Comparison of ENCODE assay signal across 13 cellular contexts in the genomic region with DNA sequence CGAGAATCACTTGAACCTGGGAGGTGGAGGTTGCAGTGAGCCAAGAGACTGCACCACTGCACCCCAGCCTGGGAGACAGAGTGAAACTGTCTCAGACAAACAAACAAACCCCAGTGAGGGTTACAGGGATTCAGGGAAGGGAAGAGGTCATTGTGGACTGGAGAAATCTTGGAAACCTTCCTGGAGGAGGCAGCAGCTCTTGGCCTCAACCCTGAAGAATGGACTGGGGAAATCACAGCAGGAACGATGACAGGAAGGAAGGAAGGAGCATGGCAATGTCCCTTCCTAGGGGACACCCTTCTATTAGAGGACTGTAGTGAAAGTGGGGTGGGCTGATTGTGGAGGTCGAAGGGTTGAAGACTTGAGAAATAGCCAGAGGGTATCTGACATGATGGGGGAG.
A peak's percentile ranks its signal among the peaks of the same experiment; 100 is the strongest.
DNase-seq lines count a peak whose midpoint lies in the region; ATAC-seq and TF ChIP-seq lines count a peak whose summit lies in the region.
"Had no signal": no experiment of that assay in that cellular context is flagged by ENCODE, and none has a peak within 500 bp of the region (broad histone marks: within the 10 kb centered on the region; RNA-seq: fewer than 3 reads in every experiment).

No MANE protein-coding gene starts in this region.

- no peak overlapping the region for H4K5ac ChIP-seq in H9 (ENCODE audit: insufficient read length, low read depth, low read length)

- H3K9me3 ChIP-seq in H9 (ENCODE audit: control insufficient read depth, low read depth, low read length) = no peaks in the 10 kb centered on the region

- no peak overlapping the region for H2BK15ac ChIP-seq in H9 (ENCODE audit: low read depth, low read length)

- no peaks in the 10 kb centered on the region for H3K79me1 ChIP-seq in H9 (ENCODE audit: insufficient read depth, low read depth, low read length, poor library complexity, severe bottlenecking)

- H3K27ac ChIP-seq in H9 (ENCODE audit: insufficient read length, low read depth, low read length) (no peak overlapping the region), caudate nucleus (ENCODE audit: low read depth, low read length) (peak overlapping the region; percentile 69), temporal lobe (ENCODE audit: low read depth, low read length) (peak overlapping the region; percentile 18)

- no peak for ATAC-seq in activated naive CD4-positive, alpha-beta T cell treated with anti-CD3 and anti-CD28 coated beads, Interleukin-2, amount 50 U/mL, for 72 hours
- ATAC-seq in HG03175 (IDR thresholded peaks at IDR 0.05; ENCODE audit: unreplicated experiment) = no peak
- ATAC-seq: HCT116 had no signal

- peaks cover 10 to 43% of the 10 kb centered on the region in 2 donors for H3K36me3 Mint-ChIP-seq in activated naive CD4-positive, alpha-beta T cell treated with anti-CD3 and anti-CD28 coated beads, Interleukin-2, amount 50 U/mL, for 72 hours
- H3K36me3 Mint-ChIP-seq in H9 (ENCODE audit: insufficient read depth in 1 of 3, low read depth in 3 of 3) (peaks cover 0 to 28% (median 2%) of the 10 kb centered on the region in 3 experiments; a peak in 6 of 7 replicates), mesothelial cell of epicardium (peaks cover 58% of the 10 kb centered on the region)

- no peak overlapping the region for H2BK12ac ChIP-seq in H9 (ENCODE audit: insufficient read length, low read depth, low read length)

- no peak for DNase-seq in activated naive CD4-positive, alpha-beta T cell treated with anti-CD3 and anti-CD28 coated beads, Interleukin-2, amount 50 U/mL, for 72 hours (ENCODE audit: low spot score in 2 of 2)
- DNase-seq in activated naive CD4-positive, alpha-beta T cell (lab: John Stamatoyannopoulos, UW) = no peak
- DNase-seq in H9 = no peak
- DNase-seq in caudate nucleus (lab: John Stamatoyannopoulos, UW) = no peak
- DNase-seq in mesothelial cell of epicardium (ENCODE audit: low spot score in 2 of 2, unreplicated experiment in 2 of 2) = no peak
- DNase-seq: NCI-H1436, NCI-H2081, NCI-H510A treated with DMSO at 0.1 percent for 48 hours, SIG-M5 had no signal

- H3K79me2 ChIP-seq in H9 (ENCODE audit: insufficient read depth, low read length) = no peaks in the 10 kb centered on the region

- H3K9me3 Mint-ChIP-seq in activated naive CD4-positive, alpha-beta T cell treated with anti-CD3 and anti-CD28 coated beads, Interleukin-2, amount 50 U/mL, for 72 hours = no peaks in the 10 kb centered on the region
- H3K9me3 Mint-ChIP-seq in H9 (no peaks in the 10 kb centered on the region), mesothelial cell of epicardium (no peaks in the 10 kb centered on the region)
- H3K9me3 Mint-ChIP-seq: IgD-negative memory B cell had no signal

- H3K4me3 Mint-ChIP-seq in H9 = peak overlapping the region in 1 of 2 experiments; percentile 4; a peak in 1 of 5 replicates
- no peak overlapping the region for H3K4me3 Mint-ChIP-seq in mesothelial cell of epicardium
- H3K4me3 Mint-ChIP-seq: IgD-negative memory B cell had no signal

- no CpG with 5 or more reads among the region's 3 CpGs for WGBS in H9 (ENCODE audit: extremely low coverage, insufficient read length, low lambda C conversion rate)

- H3K4me1 ChIP-seq in H9 (ENCODE audit: insufficient read depth, low read length) = peaks cover 5% of the 10 kb centered on the region; the same call in 1 of the 2 replicates

- H3K56ac ChIP-seq in H9 (ENCODE audit: insufficient read length, low read depth, low read length) = no peak overlapping the region

- H4K8ac ChIP-seq in H9 (replicated peaks; ENCODE audit: insufficient read length, low read depth, low read length) = no peak overlapping the region

- no peaks in the 10 kb centered on the region for H3K27me3 ChIP-seq in H9 (ENCODE audit: insufficient read depth, low read length)

- H3K23me2 ChIP-seq in H9 (ENCODE audit: insufficient read length, low read depth, low read length, poor library complexity, severe bottlenecking) = no peaks in the 10 kb centered on the region

- H2BK20ac ChIP-seq in H9 (ENCODE audit: low read depth, low read length, poor library complexity, severe bottlenecking) = no peak overlapping the region

- no peak overlapping the region for H3K4me2 ChIP-seq in H9 (ENCODE audit: insufficient read depth, insufficient read length, low read length)

- H3K23ac ChIP-seq in H9 (ENCODE audit: insufficient read length, low read depth, low read length) = no peak overlapping the region

- H3K27me3 Mint-ChIP-seq in H9 (ENCODE audit: low read depth) (no peaks in the 10 kb centered on the region; the same call in 1 of the 2 replicates), mesothelial cell of epicardium (ENCODE audit: low read depth) (no peaks in the 10 kb centered on the region)
- H3K27me3 Mint-ChIP-seq: IgD-negative memory B cell had no signal

- no peak overlapping the region for H2BK5ac ChIP-seq in H9 (ENCODE audit: insufficient read length, low read length)

- no peak overlapping the region for H2AK5ac ChIP-seq in H9 (ENCODE audit: insufficient read length, low read length)

- TF ChIP-seq CTCF in H9 (conservative IDR thresholded peaks at IDR 0.05) (no peak), mesothelial cell of epicardium (IDR thresholded peaks at IDR 0.05; ENCODE audit: unreplicated experiment) (no peak)

- H3K9ac ChIP-seq in H9 (ENCODE audit: extremely low read depth, insufficient read length, low read length) = no peak overlapping the region

- H3T11ph ChIP-seq in H9 (ENCODE audit: low read length) = no peak overlapping the region

- H3K4me1 Mint-ChIP-seq in H9 = peaks cover 31 to 34% of the 10 kb centered on the region in 2 experiments
- H3K4me1 Mint-ChIP-seq in mesothelial cell of epicardium = no peaks in the 10 kb centered on the region

- no peak overlapping the region for H4K91ac ChIP-seq in H9 (ENCODE audit: insufficient read length, low read depth, low read length)

- H2AFZ ChIP-seq in H9 (ENCODE audit: low read length) = no peak overlapping the region

- no peak overlapping the region for H3K4ac ChIP-seq in H9 (ENCODE audit: low read depth, low read length)

- H3K18ac ChIP-seq in H9 (ENCODE audit: insufficient read length, low read depth, low read length) = no peak overlapping the region

- H3K27ac Mint-ChIP-seq in activated naive CD4-positive, alpha-beta T cell treated with anti-CD3 and anti-CD28 coated beads, Interleukin-2, amount 50 U/mL, for 72 hours = peak overlapping the region; percentile 12 to 72
- H3K27ac Mint-ChIP-seq in H9 (peak overlapping the region; percentile 6 to 91 (median 82); a peak in 5 of 7 replicates), mesothelial cell of epicardium (no peak overlapping the region)

- no peak overlapping the region for H3K14ac ChIP-seq in H9 (ENCODE audit: insufficient read depth, low read length)

- H2BK120ac ChIP-seq in H9 (ENCODE audit: low read depth, low read length, poor library complexity, severe bottlenecking) = no peak overlapping the region

- H4K20me1 ChIP-seq in H9 (ENCODE audit: control insufficient read depth, insufficient read depth, insufficient read length) = no peaks in the 10 kb centered on the region
